Comparison of ENCODE assay signal across 16 cellular contexts in the genomic region with DNA sequence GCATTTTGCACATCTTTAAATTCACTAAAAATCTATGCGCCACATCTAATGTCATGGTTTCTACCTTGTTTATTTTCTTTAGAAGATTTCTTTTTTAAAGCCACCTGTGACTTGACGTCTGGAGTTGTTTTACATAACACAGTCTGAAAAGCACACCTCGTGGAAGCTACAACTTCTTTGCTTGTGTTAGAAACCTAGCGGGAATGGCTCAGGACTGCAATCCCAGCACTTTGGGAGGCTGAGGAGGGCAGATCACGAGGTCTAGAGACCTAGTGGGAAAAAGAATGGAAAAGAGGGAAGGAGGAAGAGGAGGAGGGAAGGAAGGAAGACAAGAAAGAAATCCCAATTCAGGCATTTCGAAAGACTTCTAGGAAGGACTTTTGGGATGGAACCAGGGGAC.
DNase-seq lines count a peak whose midpoint lies in the region; ATAC-seq, FAIRE-seq and TF ChIP-seq lines count a peak whose summit lies in the region.
"Had no signal": no experiment of that assay in that cellular context is flagged by ENCODE, and none has a peak within 500 bp of the region (broad histone marks: within the 10 kb centered on the region; RNA-seq: fewer than 3 reads in every experiment).

No MANE protein-coding gene starts in this region.

- TF ChIP-seq CTCF in chondrocyte (IDR thresholded peaks at IDR 0.05) (no peak), right atrium auricular region (IDR thresholded peaks at IDR 0.05) (no peak), osteocyte (IDR thresholded peaks at IDR 0.05) (no peak), upper lobe of left lung (IDR thresholded peaks at IDR 0.05) (no peak)

- H3K36me3 Mint-ChIP-seq in chondrocyte (ENCODE audit: low read depth) (peaks cover 2% of the 10 kb centered on the region), osteocyte (ENCODE audit: unreplicated experiment) (no peaks in the 10 kb centered on the region), immature natural killer cell (no peaks in the 10 kb centered on the region)
- H3K36me3 Mint-ChIP-seq: CD14-positive monocyte had no signal

- peaks cover 0 to 33% of the 10 kb centered on the region in 2 donors for H3K4me1 ChIP-seq in right atrium auricular region
- H3K4me1 ChIP-seq in upper lobe of left lung = peaks cover 0 to 8% (median 6%) of the 10 kb centered on the region in 4 donors
- H3K4me1 ChIP-seq: prostate gland had no signal

- H3K27me3 ChIP-seq in right atrium auricular region (no peaks in the 10 kb centered on the region), upper lobe of left lung (no peaks in the 10 kb centered on the region)
- H3K27me3 ChIP-seq: cardiac muscle cell had no signal

- ATAC-seq in upper lobe of left lung (ENCODE audit: low FRiP score in 2 of 2) = no peak

- H3K27ac Mint-ChIP-seq in chondrocyte (ENCODE audit: unreplicated experiment) = peak overlapping the region; percentile 96
- H3K27ac Mint-ChIP-seq in osteocyte (ENCODE audit: unreplicated experiment) = peak overlapping the region; percentile 98
- no peak overlapping the region for H3K27ac Mint-ChIP-seq in immature natural killer cell

- DNase-seq in chondrocyte (ENCODE audit: low spot score) = no peak
- DNase-seq in right atrium auricular region (ENCODE audit: low spot score) = no peak
- no peak for DNase-seq in osteocyte (ENCODE audit: extremely low spot score, unreplicated experiment)
- DNase-seq in upper lobe of left lung = no peak
- no peak for DNase-seq in immature natural killer cell
- DNase-seq in NCI-H2227 (lab: John Stamatoyannopoulos, UW; ENCODE audit: unreplicated experiment) = no peak
- no peak for DNase-seq in RCC 7860 (ENCODE audit: low spot score)
- DNase-seq in occipital lobe (lab: John Stamatoyannopoulos, UW) = no peak
- DNase-seq: activated naive CD4-positive, alpha-beta T cell; NCI-H1092; NK-92 treated with Interleukin-12 subunit alpha and Interleukin-12 subunit beta, amount 100 ng/mL, for 24 hours; stimulated activated CD4-positive, alpha-beta T cell treated with anti-CD3 and anti-CD28 coated beads, Interleukin-2, amount 100 ng/mL, for 48 hours had no signal

- H3K27ac ChIP-seq in right atrium auricular region (peak overlapping the region; percentile 68 to 88), upper lobe of left lung (peak overlapping the region in 3 of 4 donors; percentile 10 to 76 (median 46))
- H3K27ac ChIP-seq: cardiac muscle cell, epithelial cell of prostate, prostate gland had no signal

- FAIRE-seq in RCC 7860 (lab: Jason Lieb, UNC) = no peak

- no peaks in the 10 kb centered on the region for H3K27me3 Mint-ChIP-seq in chondrocyte (ENCODE audit: low read depth)
- no peaks in the 10 kb centered on the region for H3K27me3 Mint-ChIP-seq in osteocyte (ENCODE audit: unreplicated experiment)
- H3K27me3 Mint-ChIP-seq in immature natural killer cell (ENCODE audit: low read depth in 3 of 3) = peaks cover 2 to 10% (median 2%) of the 10 kb centered on the region in 3 donors

- H3K4me3 Mint-ChIP-seq in chondrocyte (ENCODE audit: unreplicated experiment) (no peak overlapping the region), osteocyte (ENCODE audit: unreplicated experiment) (no peak overlapping the region), immature natural killer cell (no peak overlapping the region)
- H3K4me3 Mint-ChIP-seq: CD14-positive monocyte had no signal

- WGBS in upper lobe of left lung, 2 donors = 77 to 87% methylated on average over 6 of the region's 6 CpGs

- H3K4me3 ChIP-seq in right atrium auricular region = no peak overlapping the region
- no peak overlapping the region for H3K4me3 ChIP-seq in upper lobe of left lung
- H3K4me3 ChIP-seq: cardiac muscle cell, prostate gland had no signal

- no peak for TF ChIP-seq EP300 in upper lobe of left lung (IDR thresholded peaks at IDR 0.05)

- H3K36me3 ChIP-seq in right atrium auricular region (no peaks in the 10 kb centered on the region), upper lobe of left lung (no peaks in the 10 kb centered on the region)
- H3K36me3 ChIP-seq: cardiac muscle cell, prostate gland had no signal

- H3K9me3 ChIP-seq in right atrium auricular region = no peaks in the 10 kb centered on the region
- H3K9me3 ChIP-seq in upper lobe of left lung = no peaks in the 10 kb centered on the region
- H3K9me3 ChIP-seq: prostate gland had no signal

- peaks cover 37% of the 10 kb centered on the region for H3K4me1 Mint-ChIP-seq in chondrocyte (ENCODE audit: low read depth)
- H3K4me1 Mint-ChIP-seq in osteocyte (ENCODE audit: unreplicated experiment) = peaks cover 36% of the 10 kb centered on the region
- no peaks in the 10 kb centered on the region for H3K4me1 Mint-ChIP-seq in immature natural killer cell

- H3K9me3 Mint-ChIP-seq in chondrocyte (ENCODE audit: low read depth) = peaks cover 3% of the 10 kb centered on the region
- peaks cover 3% of the 10 kb centered on the region for H3K9me3 Mint-ChIP-seq in osteocyte (ENCODE audit: unreplicated experiment)
- peaks cover 0 to 3% (median 0%) of the 10 kb centered on the region in 6 donors for H3K9me3 Mint-ChIP-seq in immature natural killer cell

- no peak for TF ChIP-seq POLR2A in upper lobe of left lung (IDR thresholded peaks at IDR 0.05)

Comparison
In these comparisons a context has a peak if more than half of its experiments do, and no peak if none do; other contexts are left out.
1. H3K27ac Mint-ChIP-seq: peak in chondrocyte (single experiment) and osteocyte (single experiment); none in immature natural killer cell (0 of 6).